ENCODE assay signal across 10 cellular contexts in the genomic region with DNA sequence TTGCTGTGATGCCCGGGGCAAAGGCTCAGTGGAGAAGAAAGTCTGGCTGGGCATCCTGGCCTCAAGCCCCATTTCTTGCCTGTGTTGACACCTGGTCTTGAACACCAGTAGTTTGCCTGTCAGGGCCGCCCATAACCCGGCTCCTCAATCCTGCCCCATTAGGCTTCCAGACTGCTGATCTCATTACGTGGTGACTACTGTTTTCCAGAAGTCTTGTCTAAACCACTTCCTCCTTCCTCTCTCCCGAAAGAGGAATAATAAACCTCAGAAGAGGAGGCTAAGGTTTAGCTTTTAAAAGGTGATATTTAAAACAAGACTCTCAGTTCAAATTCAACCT.
A peak's percentile ranks its signal among the peaks of the same experiment; 100 is the strongest.
DNase-seq lines count a peak whose midpoint lies in the region; ATAC-seq, FAIRE-seq and TF ChIP-seq lines count a peak whose summit lies in the region.
"Had no signal": no experiment of that assay in that cellular context is flagged by ENCODE, and none has a peak within 500 bp of the region (broad histone marks: within the 10 kb centered on the region; RNA-seq: fewer than 3 reads in every experiment).

No MANE protein-coding gene starts in this region.

- peaks cover 28% of the 10 kb centered on the region for H3K36me3 Mint-ChIP-seq in central memory CD8-positive, alpha-beta T cell (ENCODE audit: insufficient read depth)

- no peaks in the 10 kb centered on the region for H3K27me3 Mint-ChIP-seq in central memory CD8-positive, alpha-beta T cell
- H3K27me3 Mint-ChIP-seq: activated naive CD8-positive, alpha-beta T cell had no signal

- DNase-seq in EL (peak; percentile 67), NCI-H226 (peak; percentile 47), pancreas (peak in 1 of 6 donors; percentile 39), NAMALWA (ENCODE audit: low spot score) (no peak)
- no peak for DNase-seq in central memory CD8-positive, alpha-beta T cell (ENCODE audit: low spot score in 2 of 2)
- DNase-seq: foreskin melanocyte, SW 1271 had no signal

- H3K27ac ChIP-seq in pancreas: peak overlapping the region; percentile 40 to 66 (median 64)

- FAIRE-seq in pancreas (lab: Jason Lieb, UNC): no peak

- H3K27ac Mint-ChIP-seq in central memory CD8-positive, alpha-beta T cell (ENCODE audit: low read depth): peak overlapping the region; percentile 81

- no peak for ATAC-seq in central memory CD8-positive, alpha-beta T cell (replicated peaks; ENCODE audit: extremely low read depth, poor library complexity, severe bottlenecking)
- ATAC-seq in pancreas (peak; percentile 30 to 69 (median 48)), HG03565 (IDR thresholded peaks at IDR 0.05; ENCODE audit: unreplicated experiment) (no peak)
- ATAC-seq in activated CD4-positive, CD25-positive, alpha-beta regulatory T cell treated with anti-CD3 and anti-CD28 coated beads, Interleukin-2, amount 50 U/mL, for 24 hours: no peak

- TF ChIP-seq CTCF in pancreas (IDR thresholded peaks at IDR 0.05): no peak

- intact Hi-C loops in pancreas (cut with DNase I): no loop called here

- H3K4me3 ChIP-seq in pancreas: no peak overlapping the region

- H3K4me1 ChIP-seq in pancreas: peaks cover 11 to 56% (median 43%) of the 10 kb centered on the region in 3 donors

- WGBS in pancreas, 2 donors: 88 to 89% methylated on average over 5 of the region's 5 CpGs

- H3K27me3 ChIP-seq in pancreas: no peaks in the 10 kb centered on the region

- H3K4me1 Mint-ChIP-seq in central memory CD8-positive, alpha-beta T cell: peaks cover 62% of the 10 kb centered on the region

- peak overlapping the region; percentile 48 for H3K4me3 Mint-ChIP-seq in central memory CD8-positive, alpha-beta T cell

- H3K9me3 ChIP-seq in pancreas: no peaks in the 10 kb centered on the region

- peaks cover 5% of the 10 kb centered on the region for H3K9me3 Mint-ChIP-seq in central memory CD8-positive, alpha-beta T cell

- no peaks in the 10 kb centered on the region for H3K36me3 ChIP-seq in pancreas

Comparison
In these comparisons a context has a peak if more than half of its experiments do, and no peak if none do; other contexts are left out.
1. DNase-seq: peak in EL (single experiment) and NCI-H226 (single experiment); none in central memory CD8-positive, alpha-beta T cell (0 of 2) and NAMALWA (single experiment).
2. ATAC-seq: peak in pancreas (4 of 4); none in central memory CD8-positive, alpha-beta T cell (single experiment), activated CD4-positive, CD25-positive, alpha-beta regulatory T cell treated with anti-CD3 and anti-CD28 coated beads, Interleukin-2, amount 50 U/mL, for 24 hours (0 of 2) and HG03565 (single experiment).